7 cellular contexts compared by ENCODE assay signal in the genomic region with DNA sequence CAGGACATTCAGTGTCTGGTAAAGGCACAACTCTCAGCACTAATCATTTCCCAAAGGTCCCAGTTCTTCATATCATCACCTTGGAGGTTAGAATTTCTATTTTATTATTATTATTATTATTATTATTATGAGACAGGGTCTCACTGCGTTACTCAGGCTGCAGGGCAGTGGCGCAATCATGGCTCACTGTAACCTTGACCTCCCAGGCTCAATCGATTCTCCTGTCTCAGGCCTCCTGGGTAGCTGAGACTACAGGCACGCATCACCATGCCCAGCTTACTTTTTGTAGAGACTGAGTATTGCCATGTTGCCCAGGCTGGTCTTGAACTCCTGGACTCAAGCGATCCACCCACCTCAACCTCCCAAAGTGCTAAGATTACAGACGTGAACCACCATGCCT.
"Had no signal": no experiment of that assay in that cellular context is flagged by ENCODE, and none has a peak within 500 bp of the region (broad histone marks: within the 10 kb centered on the region; RNA-seq: fewer than 3 reads in every experiment).

No MANE protein-coding gene starts in this region.

- DNase-seq: IMR-90, KBM-7, KG1 had no signal

- FAIRE-seq: HTR-8/SVneo, K562 had no signal

- H3K4me3 ChIP-seq: K562 had no signal

- ATAC-seq: K562 had no signal

- H3K9ac ChIP-seq: KMS-11 had no signal

- H3K4me2 ChIP-seq: KMS-11 had no signal

- H3K27ac ChIP-seq: HL-60, KMS-11 had no signal
